8 cellular contexts compared by ENCODE assay signal in genomic region chr17:21043296-21044232, GRCh38. TPM values are rescaled to one million over a fixed set of nuclear protein-coding genes. Genes with fewer than 3 reads are reported as not detected.
A peak's percentile ranks its signal among the peaks of the same experiment; 100 is the strongest.
DNase-seq lines count a peak whose midpoint lies in the region; ATAC-seq and TF ChIP-seq lines count a peak whose summit lies in the region.

No MANE protein-coding gene starts in this region.

- H3K4me3 Mint-ChIP-seq in central memory CD8-positive, alpha-beta T cell: peak overlapping the region; percentile 94

- peak; percentile 83 for ATAC-seq in GM18519 (IDR thresholded peaks at IDR 0.05; ENCODE audit: low FRiP score, unreplicated experiment)
- peak; percentile 82 for ATAC-seq in HG03045 (IDR thresholded peaks at IDR 0.05; ENCODE audit: unreplicated experiment)
- peak; percentile 89 for ATAC-seq in central memory CD8-positive, alpha-beta T cell (replicated peaks; ENCODE audit: extremely low read depth, poor library complexity, severe bottlenecking)
- ATAC-seq in left colon: peak; percentile 83

- peaks cover 21% of the 10 kb centered on the region for H3K36me3 Mint-ChIP-seq in central memory CD8-positive, alpha-beta T cell (ENCODE audit: insufficient read depth)

- intact Hi-C loops in left colon (cut with DNase I, micrococcal nuclease): loop anchor here in 1 of 2 donors (10.0 kb wide), 1 partner anchor 171 kb away; the partner anchor contains the start of gene TMEM11

- no peaks in the 10 kb centered on the region for H3K27me3 Mint-ChIP-seq in central memory CD8-positive, alpha-beta T cell

- no peaks in the 10 kb centered on the region for H3K9me3 Mint-ChIP-seq in central memory CD8-positive, alpha-beta T cell

- H3K27ac ChIP-seq in VCaP: peak overlapping the region; percentile 99

- H3K4me1 Mint-ChIP-seq in central memory CD8-positive, alpha-beta T cell: peaks cover 31% of the 10 kb centered on the region

- H3K27ac Mint-ChIP-seq in central memory CD8-positive, alpha-beta T cell (ENCODE audit: low read depth): peak overlapping the region; percentile 90

- DNase-seq in A172 (ENCODE audit: low spot score) (peak; percentile 99), NCI-H2107 treated with DMSO at 0.1 percent for 48 hours (lab: John Stamatoyannopoulos, UW; ENCODE audit: unreplicated experiment) (peak; percentile 81), left colon (peak; percentile 97 to 99)
- DNase-seq in central memory CD8-positive, alpha-beta T cell (ENCODE audit: low spot score in 2 of 2): peak; percentile 82 to 94
- DNase-seq in stimulated activated CD4-positive, alpha-beta T cell treated with anti-CD3 and anti-CD28 coated beads, Interleukin-1b, Interleukin-23, amount 100 ng/mL, for 48 hours: peak; percentile 98

- TF ChIP-seq CTCF in VCaP (conservative IDR thresholded peaks at IDR 0.05): peak; percentile 87

RNA-seq across cellular contexts. Expression of gene USP22, which starts 0.8 kb away (rescaled TPM):
- total RNA-seq in A172 (2014; rRNA removed; shearing (Covaris generic)): 184 and 204 TPM in 2 replicates
- total RNA-seq in left colon: 100 to 1,000 TPM; 145 to 155 TPM

Comparison
In these comparisons a context has a peak if more than half of its experiments do, and no peak if none do; other contexts are left out.
1. Peak in every context shown above with its lines: DNase-seq, ATAC-seq and H3K27ac ChIP-seq.